ENCODE assay signal across 9 cellular contexts in the genomic region with DNA sequence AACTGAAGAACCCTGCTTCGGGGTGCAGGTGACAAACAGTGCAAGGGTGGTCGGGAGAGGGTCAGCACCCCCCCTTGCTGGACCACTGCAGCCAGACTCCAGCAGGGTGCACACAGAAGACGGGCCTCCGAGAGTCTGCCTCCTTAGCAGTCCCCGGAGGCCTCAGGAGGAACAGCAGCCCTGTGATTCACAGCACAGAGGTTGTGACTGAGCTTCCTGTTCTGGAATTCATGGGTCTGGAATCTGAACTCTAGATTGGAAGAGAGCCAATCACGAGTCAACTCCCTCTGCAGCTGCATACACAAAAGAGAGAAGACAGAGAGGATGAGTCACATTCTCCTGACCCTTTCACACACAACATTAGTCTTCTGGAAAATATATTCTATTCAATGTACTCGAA.
DNase-seq lines count a peak whose midpoint lies in the region; ATAC-seq, FAIRE-seq and TF ChIP-seq lines count a peak whose summit lies in the region.
"Had no signal": no experiment of that assay in that cellular context is flagged by ENCODE, and none has a peak within 500 bp of the region (broad histone marks: within the 10 kb centered on the region; RNA-seq: fewer than 3 reads in every experiment).

No MANE protein-coding gene starts in this region.

- H3K79me1 ChIP-seq in neuronal stem cell (ENCODE audit: low read depth, low read length) = no peaks in the 10 kb centered on the region

- no peak overlapping the region for H2AK5ac ChIP-seq in neuronal stem cell (ENCODE audit: low read depth, low read length)

- no peaks in the 10 kb centered on the region for H3K9me3 ChIP-seq in neuronal stem cell (replicated peaks in 1 of 2; ENCODE audit: control insufficient read depth in 2 of 2, insufficient read depth in 1 of 2, low read depth in 1 of 2, low read length in 2 of 2)

- H2BK15ac ChIP-seq in neuronal stem cell (ENCODE audit: low read length) = no peak overlapping the region

- no peak for TF ChIP-seq POLR2A in GM12892 (IDR thresholded peaks at IDR 0.05; ENCODE audit: low read depth, low read length)

- H2BK12ac ChIP-seq in neuronal stem cell (ENCODE audit: low read length) = no peak overlapping the region

- no peak overlapping the region for H3K4me3 ChIP-seq in neuronal stem cell (ENCODE audit: low read length in 2 of 2)

- no peak overlapping the region for H3K23ac ChIP-seq in neuronal stem cell (ENCODE audit: low read depth, low read length, poor library complexity)

- H3K9ac ChIP-seq in neuronal stem cell (ENCODE audit: low read depth, low read length, poor library complexity) = no peak overlapping the region

- no peaks in the 10 kb centered on the region for H3K27me3 Mint-ChIP-seq in natural killer cell treated with Interleukin-12 subunit alpha and Interleukin-12 subunit beta and Interleukin-15 and Interleukin-18, amount 100 ng/mL, for 72 hours

- no CpG with 5 or more reads among the region's 7 CpGs for WGBS in neuronal stem cell (ENCODE audit: extremely low coverage in 2 of 2, insufficient read length in 2 of 2, insufficient replicate concordance in 1 of 2), 2 donors

- no peak overlapping the region for H4K91ac ChIP-seq in neuronal stem cell (ENCODE audit: low read depth, low read length, poor library complexity)

- H3K27ac Mint-ChIP-seq in natural killer cell treated with Interleukin-12 subunit alpha and Interleukin-12 subunit beta and Interleukin-15 and Interleukin-18, amount 100 ng/mL, for 72 hours = no peak overlapping the region

- no peak overlapping the region for H3K14ac ChIP-seq in neuronal stem cell (ENCODE audit: low read length)

- DNase-seq in EL = peak; percentile 63
- DNase-seq in NCI-H460 (ENCODE audit: extremely low read depth, low read depth) = peak; percentile 11
- DNase-seq in neuronal stem cell (ENCODE audit: low spot score) = no peak
- no peak for DNase-seq in natural killer cell treated with Interleukin-12 subunit alpha and Interleukin-12 subunit beta and Interleukin-15 and Interleukin-18, amount 100 ng/mL, for 72 hours (ENCODE audit: low spot score)
- DNase-seq in activated CD4-positive, alpha-beta T cell treated with anti-CD3 and anti-CD28 coated beads, Interleukin-2, amount 50 U/mL, for 48 hours = no peak
- no peak for DNase-seq in GM12892 (ENCODE audit: insufficient read length)
- DNase-seq: activated T-cell treated with anti-CD3 and anti-CD28 coated beads, Interleukin-2, amount 50 U/mL, for 4 hours had no signal

- H3K4ac ChIP-seq in neuronal stem cell (ENCODE audit: low read length) = no peak overlapping the region

- no peaks in the 10 kb centered on the region for H3K27me3 ChIP-seq in neuronal stem cell (ENCODE audit: control insufficient read depth in 3 of 3, insufficient read depth in 3 of 3, low read depth in 1 of 3, low read length in 3 of 3)

- H3K4me1 Mint-ChIP-seq in natural killer cell treated with Interleukin-12 subunit alpha and Interleukin-12 subunit beta and Interleukin-15 and Interleukin-18, amount 100 ng/mL, for 72 hours (ENCODE audit: low read depth in 2 of 2) = no peaks in the 10 kb centered on the region

- no peak overlapping the region for H3K4me3 Mint-ChIP-seq in natural killer cell treated with Interleukin-12 subunit alpha and Interleukin-12 subunit beta and Interleukin-15 and Interleukin-18, amount 100 ng/mL, for 72 hours
- H3K4me3 Mint-ChIP-seq: activated T-cell treated with anti-CD3 and anti-CD28 coated beads, Interleukin-2, amount 50 U/mL, for 4 hours had no signal

- no peak overlapping the region for H2BK5ac ChIP-seq in neuronal stem cell (ENCODE audit: low read length)

- H3K36me3 ChIP-seq in neuronal stem cell (replicated peaks in 1 of 2; ENCODE audit: control insufficient read depth in 2 of 2, insufficient read depth in 2 of 2, low read length in 2 of 2) = no peaks in the 10 kb centered on the region

- no peak overlapping the region for H3K4me2 ChIP-seq in neuronal stem cell (ENCODE audit: insufficient read depth, low read length, poor library complexity, severe bottlenecking)

- peaks cover 7% of the 10 kb centered on the region for H3K9me3 Mint-ChIP-seq in natural killer cell treated with Interleukin-12 subunit alpha and Interleukin-12 subunit beta and Interleukin-15 and Interleukin-18, amount 100 ng/mL, for 72 hours

- H3K18ac ChIP-seq in neuronal stem cell (ENCODE audit: low read length) = peak overlapping the region; percentile 11

- H4K8ac ChIP-seq in neuronal stem cell (ENCODE audit: low read depth, low read length) = no peak overlapping the region

- no peak overlapping the region for H2BK120ac ChIP-seq in neuronal stem cell (ENCODE audit: low read depth, low read length)

- H3K4me1 ChIP-seq in neuronal stem cell (ENCODE audit: control insufficient read depth in 2 of 2, insufficient read depth in 1 of 2, low read depth in 1 of 2, low read length in 2 of 2) = peaks cover 0 to 3% of the 10 kb centered on the region in 2 donors

- no peak overlapping the region for H2AFZ ChIP-seq in neuronal stem cell (ENCODE audit: low read length)

- no peak for ATAC-seq in natural killer cell treated with Interleukin-12 subunit alpha and Interleukin-12 subunit beta and Interleukin-15 and Interleukin-18, amount 100 ng/mL, for 72 hours
- no peak for ATAC-seq in GM21529 (IDR thresholded peaks at IDR 0.05; ENCODE audit: unreplicated experiment)
- ATAC-seq: activated T-cell treated with anti-CD3 and anti-CD28 coated beads, Interleukin-2, amount 50 U/mL, for 4 hours had no signal

- no peak overlapping the region for H3K27ac ChIP-seq in neuronal stem cell (replicated peaks; ENCODE audit: low read length)

- FAIRE-seq in endometrium (lab: Jason Lieb, UNC) (peak; percentile 8), GM12892 (lab: Jason Lieb, UNC) (no peak)

- H3K36me3 Mint-ChIP-seq in natural killer cell treated with Interleukin-12 subunit alpha and Interleukin-12 subunit beta and Interleukin-15 and Interleukin-18, amount 100 ng/mL, for 72 hours = no peaks in the 10 kb centered on the region

Comparison
In these comparisons a context has a peak if more than half of its experiments do, and no peak if none do; other contexts are left out.
1. DNase-seq: peak in EL (single experiment) and NCI-H460 (single experiment); none in neuronal stem cell (single experiment), natural killer cell treated with Interleukin-12 subunit alpha and Interleukin-12 subunit beta and Interleukin-15 and Interleukin-18, amount 100 ng/mL, for 72 hours (single experiment), activated CD4-positive, alpha-beta T cell treated with anti-CD3 and anti-CD28 coated beads, Interleukin-2, amount 50 U/mL, for 48 hours (0 of 2) and GM12892 (single experiment).